ENCODE assay signal across 1 cellular context in genomic region chr16:31694461-31694860, GRCh38.
A peak's percentile ranks its signal among the peaks of the same experiment; 100 is the strongest.
TF ChIP-seq lines count a peak whose summit lies in the region.

No MANE protein-coding gene starts in this region.

TF ChIP-seq in HepG2, 621 proteins besides CTCF, POLR2A, EP300 and RAD21 (continued from another document):
- no peak for TF ChIP-seq RBM39 (IDR thresholded peaks at IDR 0.05; ENCODE audit: low read depth, low read length, poor library complexity, severe bottlenecking)
- no peak for TF ChIP-seq ZNF549 (CRISPR knock-in tag; IDR thresholded peaks at IDR 0.05)
- TF ChIP-seq ZNF34 (CRISPR knock-in tag; IDR thresholded peaks at IDR 0.05; ENCODE audit: borderline replicate concordance): no peak
- TF ChIP-seq MNT (IDR thresholded peaks at IDR 0.05): peak; percentile 51
- no peak for TF ChIP-seq SOX6 (IDR thresholded peaks at IDR 0.05)
- TF ChIP-seq SOX6 (CRISPR knock-in tag; IDR thresholded peaks at IDR 0.05): no peak
- TF ChIP-seq THRA (CRISPR knock-in tag; IDR thresholded peaks at IDR 0.05; ENCODE audit: borderline replicate concordance): no peak
- TF ChIP-seq SKIL (CRISPR knock-in tag; IDR thresholded peaks at IDR 0.05; ENCODE audit: borderline replicate concordance): no peak
- TF ChIP-seq CEBPG (CRISPR knock-in tag; IDR thresholded peaks at IDR 0.05): no peak
- TF ChIP-seq CEBPB (IDR thresholded peaks at IDR 0.05; ENCODE audit: borderline replicate concordance, low read depth, low read length): no peak
- TF ChIP-seq ZNF276 (CRISPR knock-in tag; IDR thresholded peaks at IDR 0.05; ENCODE audit: low read depth): no peak
- 0 out of 2 replicates have a peak, but pooled peaks have one; percentile 41 for TF ChIP-seq FOXP1 (IDR thresholded peaks at IDR 0.05)
- no peak for TF ChIP-seq FOXP1 (CRISPR knock-in tag; IDR thresholded peaks at IDR 0.05)
- TF ChIP-seq IKZF1 (IDR thresholded peaks at IDR 0.05): peak; percentile 90; the same call in 1 of the 2 replicates
- no peak for TF ChIP-seq JARID2 (CRISPR knock-in tag; IDR thresholded peaks at IDR 0.05; ENCODE audit: insufficient replicate concordance)
- no peak for TF ChIP-seq SMAD1 (CRISPR knock-in tag; IDR thresholded peaks at IDR 0.05; ENCODE audit: borderline replicate concordance, low read depth)
- TF ChIP-seq LCORL (IDR thresholded peaks at IDR 0.05): 0 out of 2 replicates have a peak, but pooled peaks have one; percentile 7
- TF ChIP-seq LCORL (CRISPR knock-in tag; IDR thresholded peaks at IDR 0.05): no peak
- no peak for TF ChIP-seq ZNF703 (CRISPR knock-in tag; IDR thresholded peaks at IDR 0.05; ENCODE audit: borderline replicate concordance)
- TF ChIP-seq PHB2 (IDR thresholded peaks at IDR 0.05; ENCODE audit: partially characterized antibody): peak; percentile 43
- no peak for TF ChIP-seq RNF2 (conservative IDR thresholded peaks at IDR 0.05; ENCODE audit: low read depth)
- no peak for TF ChIP-seq RORA (CRISPR knock-in tag; IDR thresholded peaks at IDR 0.05)
- no peak for TF ChIP-seq SMARCE1 (IDR thresholded peaks at IDR 0.05; ENCODE audit: borderline replicate concordance)
- TF ChIP-seq ONECUT2 (CRISPR knock-in tag; IDR thresholded peaks at IDR 0.05): no peak
- no peak for TF ChIP-seq ZSCAN5A (CRISPR knock-in tag; IDR thresholded peaks at IDR 0.05; ENCODE audit: borderline replicate concordance)
- no peak for TF ChIP-seq TBX3 (IDR thresholded peaks at IDR 0.05; ENCODE audit: borderline replicate concordance)
- TF ChIP-seq PAWR (CRISPR knock-in tag; IDR thresholded peaks at IDR 0.05; ENCODE audit: borderline replicate concordance): no peak
- TF ChIP-seq NFATC3 (CRISPR knock-in tag; IDR thresholded peaks at IDR 0.05): no peak
